ENCODE assay signal across 28 cellular contexts in the genomic region with DNA sequence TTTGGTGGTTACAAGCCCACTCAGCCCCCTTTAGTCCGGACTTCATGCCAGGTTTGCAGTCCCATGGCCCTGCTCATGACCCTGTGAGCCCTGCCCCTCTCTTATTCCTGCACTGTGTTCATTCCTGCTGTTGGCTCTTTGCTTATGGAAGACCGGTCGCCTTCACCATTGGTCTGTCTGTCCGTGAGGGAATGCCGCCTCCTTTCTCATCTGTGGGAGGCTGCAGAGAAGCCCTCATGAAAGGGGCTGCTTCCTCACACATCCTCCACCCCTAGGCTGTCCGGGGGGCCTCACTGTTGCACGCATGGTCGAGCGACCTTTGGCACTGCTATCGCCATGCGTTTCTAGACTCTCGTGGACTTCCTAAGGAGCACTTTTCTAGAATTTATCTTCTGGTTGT.
"Had no signal": no experiment of that assay in that cellular context is flagged by ENCODE, and none has a peak within 500 bp of the region (broad histone marks: within the 10 kb centered on the region; RNA-seq: fewer than 3 reads in every experiment).

No MANE protein-coding gene starts in this region.

- H3K4me3 ChIP-seq: ascending aorta, body of pancreas, MG63, Peyer's patch, SJCRH30 had no signal

- DNase-seq: activated CD4-positive, CD25-positive, alpha-beta regulatory T cell; activated CD8-positive, alpha-beta memory T cell treated with anti-CD3 and anti-CD28 coated beads, Interleukin-2, amount 50 U/mL, for 4 hours; activated CD8-positive, alpha-beta T cell treated with anti-CD3 and anti-CD28 coated beads for 36 hours; activated effector memory CD4-positive, alpha-beta T cell treated with Interleukin-2 at 50 U/mL for 16 hours; activated naive CD4-positive, alpha-beta T cell; activated naive CD8-positive, alpha-beta T cell treated with anti-CD3 and anti-CD28 coated beads, Interleukin-2, amount 50 U/mL, for 24 hours; amniotic stem cell; body of pancreas; central memory CD4-positive, alpha-beta T cell; KG1; MG63; NCI-H1105; NCI-H1436; NCI-H1694 treated with DMSO at 0.1 percent for 48 hours; NCI-H2029 treated with DMSO at 0.1 percent for 48 hours; NCI-H345; NCI-H510A treated with DMSO at 0.1 percent for 48 hours; NCI-H69; Right ventricle myocardium superior; SJCRH30; SK-N-SH; SW 1271 had no signal

- H3K9me3 ChIP-seq: ascending aorta, body of pancreas, MG63, Peyer's patch, SJCRH30, SK-N-SH had no signal

- H3K27ac Mint-ChIP-seq: activated CD8-positive, alpha-beta T cell treated with anti-CD3 and anti-CD28 coated beads for 36 hours; activated naive CD4-positive, alpha-beta T cell treated with anti-CD3 and anti-CD28 coated beads, Interleukin-2, amount 50 U/mL, for 24 hours; activated naive CD8-positive, alpha-beta T cell treated with anti-CD3 and anti-CD28 coated beads, Interleukin-2, amount 50 U/mL, for 24 hours; activated T-helper 1 cell treated with anti-CD3 and anti-CD28 coated beads, Interleukin-12 subunit alpha, Interleukin-12 subunit beta, Interleukin-2, Interleukin-4 antibody, amounts not matched to agents 30 ng/mL and 10 ng/mL and 1 ng/mL, durations not matched to agents 14 hours and 24 hours and 36 hours had no signal

- H3K4me3 Mint-ChIP-seq: activated CD8-positive, alpha-beta T cell treated with anti-CD3 and anti-CD28 coated beads for 36 hours; activated naive CD4-positive, alpha-beta T cell treated with anti-CD3 and anti-CD28 coated beads, Interleukin-2, amount 50 U/mL, for 24 hours; activated naive CD8-positive, alpha-beta T cell treated with anti-CD3 and anti-CD28 coated beads, Interleukin-2, amount 50 U/mL, for 24 hours; activated T-helper 1 cell treated with anti-CD3 and anti-CD28 coated beads, Interleukin-12 subunit alpha, Interleukin-12 subunit beta, Interleukin-2, Interleukin-4 antibody, amounts not matched to agents 30 ng/mL and 10 ng/mL and 1 ng/mL, durations not matched to agents 14 hours and 24 hours and 36 hours had no signal

- ATAC-seq: activated naive CD8-positive, alpha-beta T cell treated with anti-CD3 and anti-CD28 coated beads, Interleukin-2, amount 50 U/mL, for 24 hours; body of pancreas had no signal

- H3K9me3 Mint-ChIP-seq: activated CD8-positive, alpha-beta T cell treated with anti-CD3 and anti-CD28 coated beads for 36 hours; activated naive CD4-positive, alpha-beta T cell treated with anti-CD3 and anti-CD28 coated beads, Interleukin-2, amount 50 U/mL, for 24 hours; activated naive CD8-positive, alpha-beta T cell treated with anti-CD3 and anti-CD28 coated beads, Interleukin-2, amount 50 U/mL, for 24 hours; activated T-helper 1 cell treated with anti-CD3 and anti-CD28 coated beads, Interleukin-12 subunit alpha, Interleukin-12 subunit beta, Interleukin-2, Interleukin-4 antibody, amounts not matched to agents 30 ng/mL and 10 ng/mL and 1 ng/mL, durations not matched to agents 14 hours and 24 hours and 36 hours had no signal

- H3K4me2 ChIP-seq: SK-N-SH had no signal

- H3K4me1 ChIP-seq: Peyer's patch, SJCRH30 had no signal

- H3K27me3 ChIP-seq: ascending aorta, body of pancreas, MG63, Peyer's patch, SJCRH30 had no signal

- H3K36me3 ChIP-seq: ascending aorta, MG63, Peyer's patch, SJCRH30 had no signal

- H3K27me3 Mint-ChIP-seq: activated naive CD4-positive, alpha-beta T cell treated with anti-CD3 and anti-CD28 coated beads, Interleukin-2, amount 50 U/mL, for 24 hours; activated naive CD8-positive, alpha-beta T cell treated with anti-CD3 and anti-CD28 coated beads, Interleukin-2, amount 50 U/mL, for 24 hours had no signal

- H3K36me3 Mint-ChIP-seq: activated naive CD4-positive, alpha-beta T cell treated with anti-CD3 and anti-CD28 coated beads, Interleukin-2, amount 50 U/mL, for 24 hours had no signal

- H3K9ac ChIP-seq: SK-N-SH had no signal

- H3K27ac ChIP-seq: ascending aorta, body of pancreas, Peyer's patch, RWPE1, SJCRH30, VCaP had no signal
